ENCODE assay signal across 23 cellular contexts in genomic region chr16:48628359-48628985, GRCh38.
"Had no signal": no experiment of that assay in that cellular context is flagged by ENCODE, and none has a peak within 500 bp of the region (broad histone marks: within the 10 kb centered on the region; RNA-seq: fewer than 3 reads in every experiment).

No MANE protein-coding gene starts in this region.

- H3K27ac Mint-ChIP-seq: activated CD4-positive, alpha-beta T cell treated with anti-CD3 and anti-CD28 coated beads, Interleukin-2, amount 10 ng/mL, durations not matched to agents 7 days and 5 days; natural killer cell treated with Interleukin-12 subunit alpha and Interleukin-12 subunit beta and Interleukin-15 and Interleukin-18, amount 100 ng/mL, for 72 hours; stimulated activated effector memory CD8-positive, alpha-beta T cell treated with anti-CD3 and anti-CD28 coated beads, Interleukin-12 subunit alpha, Interleukin-12 subunit beta, amount 100 ng/mL, for 72 hours; T-helper 17 cell had no signal

- H3K36me3 Mint-ChIP-seq: activated naive CD4-positive, alpha-beta T cell treated with anti-CD3 and anti-CD28 coated beads, Interleukin-2, amount 50 U/mL, for 24 hours; natural killer cell treated with Interleukin-12 subunit alpha and Interleukin-12 subunit beta and Interleukin-15 and Interleukin-18, amount 100 ng/mL, for 72 hours; stimulated activated effector memory CD8-positive, alpha-beta T cell treated with anti-CD3 and anti-CD28 coated beads, Interleukin-12 subunit alpha, Interleukin-12 subunit beta, amount 100 ng/mL, for 72 hours had no signal

- H3K27ac ChIP-seq: body of pancreas, cardiac muscle cell, ovary, prostate gland, skin epidermis, testis had no signal

- H3K27me3 ChIP-seq: body of pancreas, cardiac muscle cell, ovary, testis had no signal

- H3K36me3 ChIP-seq: cardiac muscle cell, ovary, prostate gland had no signal

- ATAC-seq: left ventricle myocardium superior; natural killer cell treated with Interleukin-12 subunit alpha and Interleukin-12 subunit beta and Interleukin-15 and Interleukin-18, amount 100 ng/mL, for 72 hours; right cardiac atrium; stimulated activated effector memory CD8-positive, alpha-beta T cell treated with anti-CD3 and anti-CD28 coated beads, Interleukin-12 subunit alpha, Interleukin-12 subunit beta, amount 100 ng/mL, for 72 hours; T-helper 17 cell had no signal

- H3K4me1 ChIP-seq: prostate gland had no signal

- H3K9me3 Mint-ChIP-seq: activated CD4-positive, alpha-beta T cell treated with anti-CD3 and anti-CD28 coated beads, Interleukin-2, amount 10 ng/mL, durations not matched to agents 7 days and 5 days; activated naive CD4-positive, alpha-beta T cell treated with anti-CD3 and anti-CD28 coated beads, Interleukin-2, amount 50 U/mL, for 24 hours; natural killer cell treated with Interleukin-12 subunit alpha and Interleukin-12 subunit beta and Interleukin-15 and Interleukin-18, amount 100 ng/mL, for 72 hours; stimulated activated effector memory CD8-positive, alpha-beta T cell treated with anti-CD3 and anti-CD28 coated beads, Interleukin-12 subunit alpha, Interleukin-12 subunit beta, amount 100 ng/mL, for 72 hours had no signal

- DNase-seq: activated CD4-positive, alpha-beta T cell treated with anti-CD3 and anti-CD28 coated beads, Interleukin-2, amount 10 ng/mL, durations not matched to agents 7 days and 5 days; activated gamma-delta T cell treated with Interleukin-2 at 50 U/mL for 16 hours; anterior cingulate cortex; body of pancreas; foreskin fibroblast; hippocampal formation; kidney glomerular epithelial cell; left ventricle myocardium superior; mammary epithelial cell; midbrain; ovary; right cardiac atrium; stimulated activated CD4-positive, alpha-beta T cell treated with anti-CD3 and anti-CD28 coated beads, Interleukin-1b, Interleukin-23, amount 100 ng/mL, for 48 hours; SW 1271; T-helper 17 cell; testis; trophoblast cell had no signal

- H3K4me3 Mint-ChIP-seq: activated CD4-positive, alpha-beta T cell treated with anti-CD3 and anti-CD28 coated beads, Interleukin-2, amount 10 ng/mL, durations not matched to agents 7 days and 5 days; activated naive CD4-positive, alpha-beta T cell treated with anti-CD3 and anti-CD28 coated beads, Interleukin-2, amount 50 U/mL, for 24 hours; natural killer cell treated with Interleukin-12 subunit alpha and Interleukin-12 subunit beta and Interleukin-15 and Interleukin-18, amount 100 ng/mL, for 72 hours; stimulated activated effector memory CD8-positive, alpha-beta T cell treated with anti-CD3 and anti-CD28 coated beads, Interleukin-12 subunit alpha, Interleukin-12 subunit beta, amount 100 ng/mL, for 72 hours; T-helper 17 cell had no signal

- H3K9me3 ChIP-seq: body of pancreas, ovary, prostate gland, testis had no signal

- H3K27me3 Mint-ChIP-seq: activated naive CD4-positive, alpha-beta T cell treated with anti-CD3 and anti-CD28 coated beads, Interleukin-2, amount 50 U/mL, for 24 hours had no signal

- H3K4me3 ChIP-seq: body of pancreas, cardiac muscle cell, ovary, prostate gland, skin epidermis, testis had no signal
